In the genomic region with DNA sequence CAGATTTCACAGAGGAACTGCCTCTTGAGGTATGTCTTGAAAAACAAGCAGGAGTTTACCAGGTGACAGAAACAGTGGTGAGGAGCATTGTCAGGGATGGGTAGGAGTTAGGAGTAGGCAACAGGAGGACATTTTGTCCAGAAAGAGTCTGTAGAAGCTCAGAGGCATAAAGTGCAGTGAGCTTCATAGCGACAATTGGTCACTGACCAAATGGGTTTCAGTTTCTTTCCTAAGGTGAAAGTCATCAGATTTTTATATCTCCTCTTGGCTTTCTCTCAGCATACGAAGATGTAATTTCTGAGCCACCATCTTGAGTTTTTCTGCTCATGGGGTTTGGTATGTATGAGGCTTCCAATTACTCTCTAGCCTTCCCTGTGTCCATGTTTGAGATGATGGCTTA, we compare ENCODE assay signal across 1 cellular context.
TF ChIP-seq lines count a peak whose summit lies in the region.

No MANE protein-coding gene starts in this region.

TF ChIP-seq in A549, 52 proteins besides CTCF, POLR2A, EP300 and RAD21 (continued from another document):
- TF ChIP-seq, protein P1, sequence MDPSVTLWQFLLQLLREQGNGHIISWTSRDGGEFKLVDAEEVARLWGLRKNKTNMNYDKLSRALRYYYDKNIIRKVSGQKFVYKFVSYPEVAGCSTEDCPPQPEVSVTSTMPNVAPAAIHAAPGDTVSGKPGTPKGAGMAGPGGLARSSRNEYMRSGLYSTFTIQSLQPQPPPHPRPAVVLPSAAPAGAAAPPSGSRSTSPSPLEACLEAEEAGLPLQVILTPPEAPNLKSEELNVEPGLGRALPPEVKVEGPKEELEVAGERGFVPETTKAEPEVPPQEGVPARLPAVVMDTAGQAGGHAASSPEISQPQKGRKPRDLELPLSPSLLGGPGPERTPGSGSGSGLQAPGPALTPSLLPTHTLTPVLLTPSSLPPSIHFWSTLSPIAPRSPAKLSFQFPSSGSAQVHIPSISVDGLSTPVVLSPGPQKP (IDR thresholded peaks at IDR 0.05; ENCODE audit: low read depth, low read length) = no peak
- TF ChIP-seq RARB (CRISPR knock-in tag; IDR thresholded peaks at IDR 0.05) (no peak), RFX5 (IDR thresholded peaks at IDR 0.05) (no peak), HDAC2 (IDR thresholded peaks at IDR 0.05) (no peak), JUNB (IDR thresholded peaks at IDR 0.05) (no peak), CHD4 (IDR thresholded peaks at IDR 0.05; ENCODE audit: borderline replicate concordance) (no peak), HOXB5 (CRISPR knock-in tag; IDR thresholded peaks at IDR 0.05) (no peak), EHMT2 (IDR thresholded peaks at IDR 0.05; ENCODE audit: low read depth) (no peak), ZFP36 (IDR thresholded peaks at IDR 0.05; ENCODE audit: borderline replicate concordance, partially characterized antibody) (no peak), PHF8 (IDR thresholded peaks at IDR 0.05; ENCODE audit: borderline replicate concordance, low read depth) (no peak), MAFK (IDR thresholded peaks at IDR 0.05; ENCODE audit: partially characterized antibody) (no peak), SMC3 (IDR thresholded peaks at IDR 0.05) (no peak), CBX8 (IDR thresholded peaks at IDR 0.05) (no peak)
TF ChIP-seq in A549: peak in this region for 0.
